Comparison of ENCODE assay signal across 14 cellular contexts in genomic region chr13:108425056-108425455, GRCh38.
"Had no signal": no experiment of that assay in that cellular context is flagged by ENCODE, and none has a peak within 500 bp of the region (broad histone marks: within the 10 kb centered on the region; RNA-seq: fewer than 3 reads in every experiment).

No MANE protein-coding gene starts in this region.

- H3K9me3 ChIP-seq: left lung, spleen, upper lobe of left lung had no signal

- H3K36me3 Mint-ChIP-seq: activated naive CD8-positive, alpha-beta T cell treated with anti-CD3 and anti-CD28 coated beads for 36 hours; memory B cell had no signal

- H3K36me3 ChIP-seq: left lung, spleen, upper lobe of left lung had no signal

- H3K27ac ChIP-seq: left lung, spleen, upper lobe of left lung had no signal

- H3K27ac Mint-ChIP-seq: activated B cell treated with CpG ODN at 0.5 μM for 24 hours; activated CD4-positive, alpha-beta T cell treated with anti-CD3 and anti-CD28 coated beads, Interleukin-2, amount 10 ng/mL, durations not matched to agents 24 days and 14 days; activated naive CD8-positive, alpha-beta T cell treated with anti-CD3 and anti-CD28 coated beads for 36 hours; memory B cell; stimulated activated naive CD8-positive, alpha-beta T cell treated with anti-CD3 and anti-CD28 coated beads, Interleukin-15, amount 100 ng/mL, for 72 hours; T-helper 17 cell had no signal

- DNase-seq: activated B cell treated with CpG ODN at 0.5 μM for 24 hours; activated CD4-positive, alpha-beta T cell treated with anti-CD3 and anti-CD28 coated beads, Interleukin-2, amount 10 ng/mL, durations not matched to agents 24 days and 14 days; activated CD8-positive, alpha-beta memory T cell treated with anti-CD3 and anti-CD28 coated beads for 24 hours; activated naive CD8-positive, alpha-beta T cell treated with anti-CD3 and anti-CD28 coated beads for 36 hours; anterior cingulate cortex; islet precursor cell; left lung; spleen; stimulated activated naive CD8-positive, alpha-beta T cell treated with anti-CD3 and anti-CD28 coated beads, Interleukin-15, amount 100 ng/mL, for 72 hours; T-helper 17 cell; upper lobe of left lung had no signal

- H3K27me3 ChIP-seq: left lung, spleen, upper lobe of left lung had no signal

- H3K27me3 Mint-ChIP-seq: activated B cell treated with CpG ODN at 0.5 μM for 24 hours; activated CD4-positive, alpha-beta T cell treated with anti-CD3 and anti-CD28 coated beads, Interleukin-2, amount 10 ng/mL, durations not matched to agents 24 days and 14 days; activated naive CD8-positive, alpha-beta T cell treated with anti-CD3 and anti-CD28 coated beads for 36 hours; memory B cell; stimulated activated naive CD8-positive, alpha-beta T cell treated with anti-CD3 and anti-CD28 coated beads, Interleukin-15, amount 100 ng/mL, for 72 hours; T-helper 17 cell had no signal

- H3K4me3 ChIP-seq: left lung, spleen, upper lobe of left lung had no signal

- H3K4me1 ChIP-seq: left lung, spleen had no signal

- H3K4me1 Mint-ChIP-seq: activated B cell treated with CpG ODN at 0.5 μM for 24 hours; activated CD4-positive, alpha-beta T cell treated with anti-CD3 and anti-CD28 coated beads, Interleukin-2, amount 10 ng/mL, durations not matched to agents 24 days and 14 days; activated naive CD8-positive, alpha-beta T cell treated with anti-CD3 and anti-CD28 coated beads for 36 hours; memory B cell; neural crest cell; stimulated activated naive CD8-positive, alpha-beta T cell treated with anti-CD3 and anti-CD28 coated beads, Interleukin-15, amount 100 ng/mL, for 72 hours had no signal

- H3K9me3 Mint-ChIP-seq: activated B cell treated with CpG ODN at 0.5 μM for 24 hours; activated CD4-positive, alpha-beta T cell treated with anti-CD3 and anti-CD28 coated beads, Interleukin-2, amount 10 ng/mL, durations not matched to agents 24 days and 14 days; activated naive CD8-positive, alpha-beta T cell treated with anti-CD3 and anti-CD28 coated beads for 36 hours; memory B cell; neural crest cell; stimulated activated naive CD8-positive, alpha-beta T cell treated with anti-CD3 and anti-CD28 coated beads, Interleukin-15, amount 100 ng/mL, for 72 hours had no signal

- ATAC-seq: left lung; sciatic nerve; stimulated activated naive CD8-positive, alpha-beta T cell treated with anti-CD3 and anti-CD28 coated beads, Interleukin-15, amount 100 ng/mL, for 72 hours; T-helper 17 cell had no signal

- H3K4me3 Mint-ChIP-seq: activated B cell treated with CpG ODN at 0.5 μM for 24 hours; activated CD4-positive, alpha-beta T cell treated with anti-CD3 and anti-CD28 coated beads, Interleukin-2, amount 10 ng/mL, durations not matched to agents 24 days and 14 days; activated naive CD8-positive, alpha-beta T cell treated with anti-CD3 and anti-CD28 coated beads for 36 hours; memory B cell; neural crest cell; stimulated activated naive CD8-positive, alpha-beta T cell treated with anti-CD3 and anti-CD28 coated beads, Interleukin-15, amount 100 ng/mL, for 72 hours; T-helper 17 cell had no signal
